15 cellular contexts compared by ENCODE assay signal in genomic region chr18:50033004-50033403, GRCh38.
DNase-seq lines count a peak whose midpoint lies in the region; ATAC-seq lines count a peak whose summit lies in the region.
"Had no signal": no experiment of that assay in that cellular context is flagged by ENCODE, and none has a peak within 500 bp of the region (broad histone marks: within the 10 kb centered on the region; RNA-seq: fewer than 3 reads in every experiment).

No MANE protein-coding gene starts in this region.

- H3K4me3 Mint-ChIP-seq in activated CD4-positive, alpha-beta T cell treated with anti-CD3 and anti-CD28 coated beads for 36 hours: no peak overlapping the region
- H3K4me3 Mint-ChIP-seq in activated naive CD8-positive, alpha-beta T cell treated with anti-CD3 and anti-CD28 coated beads, Interleukin-2, amount 50 U/mL, for 24 hours: no peak overlapping the region
- no peak overlapping the region for H3K4me3 Mint-ChIP-seq in activated naive CD8-positive, alpha-beta T cell treated with anti-CD3 and anti-CD28 coated beads for 36 hours
- no peak overlapping the region for H3K4me3 Mint-ChIP-seq in stimulated activated naive CD8-positive, alpha-beta T cell treated with anti-CD3 and anti-CD28 coated beads, Interleukin-15, amount 100 ng/mL, for 72 hours
- H3K4me3 Mint-ChIP-seq: B cell; CD4-positive, alpha-beta T cell; CD8-positive, alpha-beta T cell had no signal

- intact Hi-C loops in activated CD4-positive, alpha-beta T cell treated with anti-CD3 and anti-CD28 coated beads for 36 hours (cut with DNase I, micrococcal nuclease): loop anchor here in 1 of 2 experiments (10.0 kb wide), 1 partner anchor 162 kb away; the partner anchor contains the start of gene MYO5B

- no peak for DNase-seq in activated CD4-positive, alpha-beta T cell treated with anti-CD3 and anti-CD28 coated beads for 36 hours
- DNase-seq in activated CD4-positive, alpha-beta T cell treated with anti-CD3 and anti-CD28 coated beads for 1 hour: no peak
- no peak for DNase-seq in activated naive CD8-positive, alpha-beta T cell treated with anti-CD3 and anti-CD28 coated beads, Interleukin-2, amount 50 U/mL, for 24 hours
- no peak for DNase-seq in activated naive CD8-positive, alpha-beta T cell treated with anti-CD3 and anti-CD28 coated beads for 36 hours
- DNase-seq in stimulated activated naive CD8-positive, alpha-beta T cell treated with anti-CD3 and anti-CD28 coated beads, Interleukin-15, amount 100 ng/mL, for 72 hours: no peak
- DNase-seq: AML-193; Caco-2; Calu3; CD4-positive, alpha-beta T cell; CD8-positive, alpha-beta T cell; DMS79 treated with DMSO at 0.1 percent for 48 hours; GF-D8 had no signal

- CTCF ChIA-PET in activated CD4-positive, alpha-beta T cell treated with anti-CD3 and anti-CD28 coated beads for 36 hours (lab: Charles Lee): no interaction called here

- no peak overlapping the region for H3K27ac Mint-ChIP-seq in activated CD4-positive, alpha-beta T cell treated with anti-CD3 and anti-CD28 coated beads for 36 hours
- no peak overlapping the region for H3K27ac Mint-ChIP-seq in activated naive CD8-positive, alpha-beta T cell treated with anti-CD3 and anti-CD28 coated beads, Interleukin-2, amount 50 U/mL, for 24 hours
- no peak overlapping the region for H3K27ac Mint-ChIP-seq in activated naive CD8-positive, alpha-beta T cell treated with anti-CD3 and anti-CD28 coated beads for 36 hours
- no peak overlapping the region for H3K27ac Mint-ChIP-seq in stimulated activated naive CD8-positive, alpha-beta T cell treated with anti-CD3 and anti-CD28 coated beads, Interleukin-15, amount 100 ng/mL, for 72 hours
- H3K27ac Mint-ChIP-seq: B cell; CD4-positive, alpha-beta T cell; CD8-positive, alpha-beta T cell had no signal

- H3K27me3 Mint-ChIP-seq in activated CD4-positive, alpha-beta T cell treated with anti-CD3 and anti-CD28 coated beads for 36 hours: peaks cover 6% of the 10 kb centered on the region
- peaks cover 3% of the 10 kb centered on the region for H3K27me3 Mint-ChIP-seq in activated naive CD8-positive, alpha-beta T cell treated with anti-CD3 and anti-CD28 coated beads, Interleukin-2, amount 50 U/mL, for 24 hours
- H3K27me3 Mint-ChIP-seq in activated naive CD8-positive, alpha-beta T cell treated with anti-CD3 and anti-CD28 coated beads for 36 hours: peaks cover 18% of the 10 kb centered on the region
- peaks cover 22% of the 10 kb centered on the region for H3K27me3 Mint-ChIP-seq in stimulated activated naive CD8-positive, alpha-beta T cell treated with anti-CD3 and anti-CD28 coated beads, Interleukin-15, amount 100 ng/mL, for 72 hours

- no peaks in the 10 kb centered on the region for H3K36me3 Mint-ChIP-seq in activated CD4-positive, alpha-beta T cell treated with anti-CD3 and anti-CD28 coated beads for 36 hours (ENCODE audit: low read depth)
- H3K36me3 Mint-ChIP-seq in activated naive CD8-positive, alpha-beta T cell treated with anti-CD3 and anti-CD28 coated beads, Interleukin-2, amount 50 U/mL, for 24 hours (ENCODE audit: low read depth): no peaks in the 10 kb centered on the region
- no peaks in the 10 kb centered on the region for H3K36me3 Mint-ChIP-seq in activated naive CD8-positive, alpha-beta T cell treated with anti-CD3 and anti-CD28 coated beads for 36 hours
- H3K36me3 Mint-ChIP-seq: CD8-positive, alpha-beta T cell had no signal

- no peaks in the 10 kb centered on the region for H3K9me3 Mint-ChIP-seq in activated CD4-positive, alpha-beta T cell treated with anti-CD3 and anti-CD28 coated beads for 36 hours (ENCODE audit: low read depth)
- no peaks in the 10 kb centered on the region for H3K9me3 Mint-ChIP-seq in activated naive CD8-positive, alpha-beta T cell treated with anti-CD3 and anti-CD28 coated beads, Interleukin-2, amount 50 U/mL, for 24 hours
- no peaks in the 10 kb centered on the region for H3K9me3 Mint-ChIP-seq in activated naive CD8-positive, alpha-beta T cell treated with anti-CD3 and anti-CD28 coated beads for 36 hours
- no peaks in the 10 kb centered on the region for H3K9me3 Mint-ChIP-seq in stimulated activated naive CD8-positive, alpha-beta T cell treated with anti-CD3 and anti-CD28 coated beads, Interleukin-15, amount 100 ng/mL, for 72 hours
- H3K9me3 Mint-ChIP-seq: CD4-positive, alpha-beta T cell; CD8-positive, alpha-beta T cell had no signal

- POLR2A ChIA-PET in activated CD4-positive, alpha-beta T cell treated with anti-CD3 and anti-CD28 coated beads for 36 hours (lab: Charles Lee): no interaction called here

- H3K4me1 Mint-ChIP-seq in activated CD4-positive, alpha-beta T cell treated with anti-CD3 and anti-CD28 coated beads for 36 hours: no peaks in the 10 kb centered on the region
- H3K4me1 Mint-ChIP-seq in activated naive CD8-positive, alpha-beta T cell treated with anti-CD3 and anti-CD28 coated beads, Interleukin-2, amount 50 U/mL, for 24 hours: peaks cover 5% of the 10 kb centered on the region
- peaks cover 4% of the 10 kb centered on the region for H3K4me1 Mint-ChIP-seq in activated naive CD8-positive, alpha-beta T cell treated with anti-CD3 and anti-CD28 coated beads for 36 hours
- H3K4me1 Mint-ChIP-seq in stimulated activated naive CD8-positive, alpha-beta T cell treated with anti-CD3 and anti-CD28 coated beads, Interleukin-15, amount 100 ng/mL, for 72 hours: peaks cover 7% of the 10 kb centered on the region
- H3K4me1 Mint-ChIP-seq: B cell had no signal

- ATAC-seq in activated CD4-positive, alpha-beta T cell treated with anti-CD3 and anti-CD28 coated beads for 36 hours: peak; percentile 36
- ATAC-seq in activated naive CD8-positive, alpha-beta T cell treated with anti-CD3 and anti-CD28 coated beads, Interleukin-2, amount 50 U/mL, for 24 hours: peak; percentile 65
- peak; percentile 42 for ATAC-seq in stimulated activated naive CD8-positive, alpha-beta T cell treated with anti-CD3 and anti-CD28 coated beads, Interleukin-15, amount 100 ng/mL, for 72 hours
- ATAC-seq in HG03520 (IDR thresholded peaks at IDR 0.05; ENCODE audit: unreplicated experiment): no peak
- ATAC-seq: A549; CD8-positive, alpha-beta T cell had no signal
